ENCODE assay signal across 19 cellular contexts in genomic region chrX:47080215-47080914, GRCh38.
DNase-seq lines count a peak whose midpoint lies in the region; ATAC-seq and TF ChIP-seq lines count a peak whose summit lies in the region.
"Had no signal": no experiment of that assay in that cellular context is flagged by ENCODE, and none has a peak within 500 bp of the region (broad histone marks: within the 10 kb centered on the region; RNA-seq: fewer than 3 reads in every experiment).

No MANE protein-coding gene starts in this region.

- no peak for TF ChIP-seq CTCF in GM13977 (IDR thresholded peaks at IDR 0.05; ENCODE audit: extremely low read depth, insufficient read depth, missing control alignments)

- DNase-seq in HuH-7.5 (ENCODE audit: low spot score), result peak; percentile 18
- DNase-seq in cerebellar cortex (ENCODE audit: low spot score), result peak; percentile 21
- peak; percentile 7 for DNase-seq in medulla oblongata (ENCODE audit: extremely low spot score)
- DNase-seq in GM13977 (ENCODE audit: low spot score), result no peak
- DNase-seq in stimulated activated naive CD4-positive, alpha-beta T cell treated with Interleukin-2 at 50 U/mL for 16 hours (lab: John Stamatoyannopoulos, UW), result no peak
- DNase-seq: ACHN; CD8-positive, alpha-beta memory T cell; DMS79 treated with DMSO at 0.1 percent for 48 hours; H7; KBM-7; NCI-H1105; NCI-H187; NCI-H2107; NCI-H2227 treated with DMSO at 0.1 percent for 48 hours; NCI-H510A treated with DMSO at 0.1 percent for 48 hours; NCI-H774; SIG-M5 had no signal

- in situ Hi-C loops in GM13977 (cut with MboI; ENCODE audit: low pct_unique_long_range_greater_than_20kb, low sequenced_read_pairs, unreplicated experiment), result no loop called here

- ATAC-seq in HG03139 (IDR thresholded peaks at IDR 0.05; ENCODE audit: unreplicated experiment) (no peak), GM21528 (IDR thresholded peaks at IDR 0.05; ENCODE audit: low FRiP score, unreplicated experiment) (no peak)

Comparison
In these comparisons a context has a peak if more than half of its experiments do, and no peak if none do; other contexts are left out.
1. DNase-seq: peak in HuH-7.5 (single experiment), cerebellar cortex (single experiment) and medulla oblongata (single experiment); none in GM13977 (single experiment) and stimulated activated naive CD4-positive, alpha-beta T cell treated with Interleukin-2 at 50 U/mL for 16 hours (single experiment).